ENCODE assay signal across 17 cellular contexts in genomic region chr3:171122212-171122611, GRCh38.
"Had no signal": no experiment of that assay in that cellular context is flagged by ENCODE, and none has a peak within 500 bp of the region (broad histone marks: within the 10 kb centered on the region; RNA-seq: fewer than 3 reads in every experiment).

No MANE protein-coding gene starts in this region.

- H3K36me3 ChIP-seq: adrenal gland, thyroid gland had no signal

- H3K4me1 ChIP-seq: adrenal gland, left lung, parathyroid adenoma, sigmoid colon, thyroid gland had no signal

- DNase-seq: activated B cell treated with CpG ODN at 0.5 μM for 24 hours; activated CD4-positive, alpha-beta memory T cell treated with anti-CD3 and anti-CD28 coated beads for 36 hours; activated CD4-positive, alpha-beta T cell treated with anti-CD3 and anti-CD28 coated beads for 4 hours; activated gamma-delta T cell treated with Interleukin-2 at 50 U/mL for 16 hours; activated T-cell treated with anti-CD3 and anti-CD28 coated beads for 4 hours; adrenal gland; endodermal cell; left lung; sigmoid colon; spleen; stimulated activated CD4-positive, alpha-beta T cell treated with anti-CD3 and anti-CD28 coated beads, Interleukin-4, amount 100 ng/mL, for 4 hours; stimulated activated naive B cell treated with anti-CD40 and anti-IgM and Interleukin-4, amounts not matched to agents 10 μg/mL and 1 μg/mL and 100 μg/mL, for 72 hours; SW 1271; thyroid gland had no signal

- H3K9ac ChIP-seq: parathyroid adenoma had no signal

- H3K27ac ChIP-seq: adrenal gland, cardiac muscle cell, left lung, parathyroid adenoma, sigmoid colon, spleen, thyroid gland had no signal

- ATAC-seq: activated naive CD4-positive, alpha-beta T cell treated with anti-CD3 and anti-CD28 coated beads, Interleukin-2, amount 50 U/mL, for 72 hours; left lung; stimulated activated naive B cell treated with anti-CD40 and anti-IgM and Interleukin-4, amounts not matched to agents 10 μg/mL and 1 μg/mL and 100 μg/mL, for 72 hours had no signal

- H3K27me3 ChIP-seq: adrenal gland, cardiac muscle cell, left lung, sigmoid colon, spleen, thyroid gland had no signal

- H3K4me3 ChIP-seq: adrenal gland, cardiac muscle cell, left lung, sigmoid colon, spleen, thyroid gland had no signal

- H2AFZ ChIP-seq: parathyroid adenoma had no signal

- H3K9me3 ChIP-seq: adrenal gland, left lung, sigmoid colon, spleen, thyroid gland had no signal
